ENCODE assay signal across 24 cellular contexts in genomic region chrX:44572340-44572938, GRCh38. TPM values are rescaled to one million over a fixed set of nuclear protein-coding genes. Genes with fewer than 3 reads are reported as not detected.
DNase-seq lines count a peak whose midpoint lies in the region; ATAC-seq, FAIRE-seq and TF ChIP-seq lines count a peak whose summit lies in the region.
"Had no signal": no experiment of that assay in that cellular context is flagged by ENCODE, and none has a peak within 500 bp of the region (broad histone marks: within the 10 kb centered on the region; RNA-seq: fewer than 3 reads in every experiment).

No MANE protein-coding gene starts in this region.

- no peak overlapping the region for H3K4me3 ChIP-seq in A549
- H3K4me3 ChIP-seq in HCT116 (replicated peaks in 1 of 2; ENCODE audit: low read depth in 1 of 2, low read length in 2 of 2): no peak overlapping the region
- H3K4me3 ChIP-seq in K562: no peak overlapping the region
- no peak overlapping the region for H3K4me3 ChIP-seq in smooth muscle cell
- H3K4me3 ChIP-seq: BLaER1 treated with 17β-estradiol and CSF1 and Interleukin-3, amounts not matched to agents 10 nM and 100 nM; GM23248 had no signal

- H3F3A ChIP-seq in smooth muscle cell (ENCODE audit: low read depth): no peaks in the 10 kb centered on the region

- ATAC-seq in A549: no peak
- ATAC-seq in HCT116: no peak
- no peak for ATAC-seq in K562

- in situ Hi-C loops in K562 (cut with MboI): no loop called here

- H2AFZ ChIP-seq in HCT116 (ENCODE audit: low read depth, low read length, poor library complexity, severe bottlenecking): no peak overlapping the region
- H2AFZ ChIP-seq in K562 (ENCODE audit: low read depth, low read length): no peak overlapping the region
- H2AFZ ChIP-seq in smooth muscle cell (ENCODE audit: low read depth): no peak overlapping the region
- H2AFZ ChIP-seq: GM23248 had no signal

- no peaks in the 10 kb centered on the region for H3K9me2 ChIP-seq in HCT116 (ENCODE audit: insufficient read depth)

- H3K27me3 ChIP-seq in HCT116 (ENCODE audit: insufficient read depth, low read length) (no peaks in the 10 kb centered on the region), K562 (ENCODE audit: control insufficient read depth in 2 of 2, insufficient read depth in 2 of 2, low read length in 2 of 2) (no peaks in the 10 kb centered on the region), smooth muscle cell (ENCODE audit: low read depth) (no peaks in the 10 kb centered on the region)
- H3K27me3 ChIP-seq: BE2C; BLaER1 treated with 17β-estradiol and CSF1 and Interleukin-3, amounts not matched to agents 10 nM and 100 nM had no signal

- no peaks in the 10 kb centered on the region for H4K20me1 ChIP-seq in HCT116 (ENCODE audit: insufficient read depth)
- H4K20me1 ChIP-seq in K562 (replicated peaks; ENCODE audit: control insufficient read depth, insufficient read depth, low read length): no peaks in the 10 kb centered on the region
- H4K20me1 ChIP-seq in smooth muscle cell (ENCODE audit: low read depth): no peaks in the 10 kb centered on the region
- H4K20me1 ChIP-seq: BLaER1 treated with 17β-estradiol and CSF1 and Interleukin-3, amounts not matched to agents 10 nM and 100 nM had no signal

- H3K9me3 ChIP-seq in A549 (peaks cover 13% of the 10 kb centered on the region; the same call in 1 of the 3 replicates), HCT116 (ENCODE audit: control insufficient read depth in 1 of 2, insufficient read depth in 1 of 2, low read depth in 1 of 2, low read length in 2 of 2) (no peaks in the 10 kb centered on the region), K562 (replicated peaks; ENCODE audit: control insufficient read depth, insufficient read depth, low read depth, low read length) (no peaks in the 10 kb centered on the region), smooth muscle cell (replicated peaks; ENCODE audit: low read depth) (no peaks in the 10 kb centered on the region)
- H3K9me3 ChIP-seq: BE2C had no signal

- peaks cover 16% of the 10 kb centered on the region for H3K9me3 Mint-ChIP-seq in neural crest cell

- H3K4me3 Mint-ChIP-seq in neural crest cell: no peak overlapping the region
- H3K4me3 Mint-ChIP-seq: CD4-positive, alpha-beta memory T cell; HFFc6 had no signal

- 74% methylated on average over 4 of the region's 4 CpGs for WGBS in A549 (ENCODE audit: missing lambda C conversion rate)
- 45% methylated on average over 4 of the region's 4 CpGs for WGBS in K562 (ENCODE audit: insufficient coverage, low coverage, missing lambda C conversion rate)
- WGBS in smooth muscle cell (ENCODE audit: low lambda C conversion rate): 70% methylated on average over 4 of the region's 4 CpGs

- BruUV-seq in HCT116 (replicated peaks; lab: Mats Ljungman, UMichigan) (no TSS peak), K562 (replicated peaks; lab: Mats Ljungman, UMichigan) (no TSS peak)

- no peaks in the 10 kb centered on the region for H3K4me1 Mint-ChIP-seq in neural crest cell
- H3K4me1 Mint-ChIP-seq: CD4-positive, alpha-beta memory T cell had no signal

- no peak overlapping the region for H3K27ac ChIP-seq in A549
- H3K27ac ChIP-seq in HCT116 (ENCODE audit: low read depth, low read length): no peak overlapping the region
- no peak overlapping the region for H3K27ac ChIP-seq in K562 (ENCODE audit: extremely low read depth, low read depth, low read length)
- no peak overlapping the region for H3K27ac ChIP-seq in smooth muscle cell (ENCODE audit: low read depth)
- H3K27ac ChIP-seq: 22Rv1; BLaER1 treated with 17β-estradiol and CSF1 and Interleukin-3, amounts not matched to agents 10 nM and 100 nM; GM23248 had no signal

- peak; percentile 7 for FAIRE-seq in A549 (lab: Jason Lieb, UNC)
- FAIRE-seq in K562 (lab: Jason Lieb, UNC): no peak
- FAIRE-seq: A204.1, G401.6, GM19239, H1 had no signal

- TF ChIP-seq POLR2A in A549 (IDR thresholded peaks at IDR 0.05; ENCODE audit: low read length) (no peak), HCT116 (IDR thresholded peaks at IDR 0.05; ENCODE audit: borderline replicate concordance, extremely low read depth, insufficient read depth, insufficient read length) (no peak), K562 (conservative IDR thresholded peaks at IDR 0.05) (no peak), erythroblast (IDR thresholded peaks at IDR 0.05; ENCODE audit: low read length) (no peak)

- TF ChIP-seq RAD21 in A549 (conservative IDR thresholded peaks at IDR 0.05 in 1 of 2, IDR thresholded peaks at IDR 0.05 in 1 of 2) (no peak), HCT116 (IDR thresholded peaks at IDR 0.05; ENCODE audit: low read depth) (no peak), K562 (CRISPR knock-in tag; conservative IDR thresholded peaks at IDR 0.05 in 1 of 2, IDR thresholded peaks at IDR 0.05 in 1 of 2) (no peak)

- peaks cover 7% of the 10 kb centered on the region for H3K36me3 Mint-ChIP-seq in neural crest cell (ENCODE audit: low read depth)
- H3K36me3 Mint-ChIP-seq: CD4-positive, alpha-beta memory T cell had no signal

- TF ChIP-seq CTCF in A549 (IDR thresholded peaks at IDR 0.05) (no peak), HCT116 (IDR thresholded peaks at IDR 0.05 in 2 of 3, conservative IDR thresholded peaks at IDR 0.05 in 1 of 3; ENCODE audit: borderline replicate concordance in 1 of 3, insufficient read depth in 1 of 3, low read depth in 2 of 3, low read length in 2 of 3) (no peak), K562 (IDR thresholded peaks at IDR 0.05 in 2 of 3, conservative IDR thresholded peaks at IDR 0.05 in 1 of 3; ENCODE audit: insufficient read depth in 2 of 3, low read depth in 1 of 3, low read length in 3 of 3) (no peak), neural crest cell (conservative IDR thresholded peaks at IDR 0.05) (no peak), smooth muscle cell (IDR thresholded peaks at IDR 0.05; ENCODE audit: borderline replicate concordance, insufficient read depth, poor library complexity, severe bottlenecking) (no peak)

- RAD21 ChIA-PET in HCT116 (lab: Charles Lee; ENCODE audit: low non-redundant PET in 1 of 2, low total read pairs in 2 of 2, uncharacterized antibody in 2 of 2, unreplicated experiment in 2 of 2): no interaction called here

- no peaks in the 10 kb centered on the region for H3K9me1 ChIP-seq in K562 (ENCODE audit: control insufficient read depth, insufficient read depth, low read length)

- CTCF ChIA-PET in A549 (lab: Yijun Ruan, JAX) (interaction anchor here (0.6 kb wide), 1 partner anchor 272 kb away, joined by 3 read pairs; no protein-coding TSS in a partner anchor), HCT116 (lab: Charles Lee) (no interaction called here), K562 (lab: Yijun Ruan, JAX; ENCODE audit: low intra/inter-chr PET ratio) (no interaction called here)

- TF ChIP-seq EP300 in A549 (IDR thresholded peaks at IDR 0.05) (no peak), K562 (IDR thresholded peaks at IDR 0.05; ENCODE audit: low read length) (no peak)

- H3K36me3 ChIP-seq in HCT116 (ENCODE audit: control insufficient read depth in 1 of 2, insufficient read depth in 2 of 2, low read length in 2 of 2): no peaks in the 10 kb centered on the region
- H3K36me3 ChIP-seq in K562 (ENCODE audit: control insufficient read depth, insufficient read depth, low read length): no peaks in the 10 kb centered on the region
- no peaks in the 10 kb centered on the region for H3K36me3 ChIP-seq in smooth muscle cell (ENCODE audit: low read depth)
- H3K36me3 ChIP-seq: BE2C; BLaER1 treated with 17β-estradiol and CSF1 and Interleukin-3, amounts not matched to agents 10 nM and 100 nM had no signal

- no peak overlapping the region for H3K4me2 ChIP-seq in A549
- no peak overlapping the region for H3K4me2 ChIP-seq in HCT116 (ENCODE audit: low read length)
- no peak overlapping the region for H3K4me2 ChIP-seq in K562 (ENCODE audit: insufficient read depth, low read length)
- no peak overlapping the region for H3K4me2 ChIP-seq in smooth muscle cell
- H3K4me2 ChIP-seq: BLaER1 treated with 17β-estradiol and CSF1 and Interleukin-3, amounts not matched to agents 10 nM and 100 nM had no signal

- no peaks in the 10 kb centered on the region for H3K27me3 Mint-ChIP-seq in neural crest cell (ENCODE audit: low read depth)
- H3K27me3 Mint-ChIP-seq: CD4-positive, alpha-beta memory T cell had no signal

- H3K79me2 ChIP-seq in HCT116 (ENCODE audit: insufficient read depth, low read length) (no peaks in the 10 kb centered on the region), K562 (ENCODE audit: control insufficient read depth, insufficient read depth, low read length) (no peaks in the 10 kb centered on the region), smooth muscle cell (ENCODE audit: low read depth) (no peaks in the 10 kb centered on the region)

- H3K4me1 ChIP-seq in A549 (0 out of 3 replicates have a peak, but pooled peaks cover 6% of the 10 kb centered on the region), HCT116 (ENCODE audit: control insufficient read depth in 1 of 2, insufficient read depth in 2 of 2, low read length in 2 of 2) (peaks cover 0 to 8% of the 10 kb centered on the region in 2 experiments; a peak in 2 of 4 replicates), K562 (replicated peaks in 1 of 2; ENCODE audit: control insufficient read depth in 2 of 2, insufficient read depth in 2 of 2, low read length in 2 of 2) (no peaks in the 10 kb centered on the region; a peak in 2 of 5 replicates), smooth muscle cell (ENCODE audit: low read depth) (no peaks in the 10 kb centered on the region)
- H3K4me1 ChIP-seq: BE2C; BLaER1 treated with 17β-estradiol and CSF1 and Interleukin-3, amounts not matched to agents 10 nM and 100 nM had no signal

- H3K9ac ChIP-seq in HCT116 (ENCODE audit: low read length) (no peak overlapping the region), K562 (ENCODE audit: insufficient read depth in 1 of 2, low read depth in 2 of 2, low read length in 2 of 2) (no peak overlapping the region), smooth muscle cell (ENCODE audit: low read depth) (no peak overlapping the region)
- H3K9ac ChIP-seq: BLaER1 treated with 17β-estradiol and CSF1 and Interleukin-3, amounts not matched to agents 10 nM and 100 nM; GM23248 had no signal

- intact Hi-C loops in HCT116 (cut with micrococcal nuclease) (no loop called here), K562 (cut with micrococcal nuclease) (no loop called here)

- peak in 1 of 2 experiments; percentile 4 for DNase-seq in A549 (ENCODE audit: low read depth in 1 of 2, low spot score in 1 of 2)
- DNase-seq in HCT116 (ENCODE audit: low read depth, low spot score): no peak
- DNase-seq in K562 (ENCODE audit: extremely low read depth in 1 of 4, low spot score in 3 of 4): no peak
- no peak for DNase-seq in neural crest cell (ENCODE audit: low read depth, low spot score)
- DNase-seq in smooth muscle cell (lab: John Stamatoyannopoulos, UW; ENCODE audit: unreplicated experiment): no peak
- DNase-seq in mucosa of gallbladder (ENCODE audit: low spot score): no peak
- no peak for DNase-seq in erythroblast (lab: John Stamatoyannopoulos, UW)
- DNase-seq: ACHN; AML-193; BE2C; CD4-positive, alpha-beta memory T cell; COR-L47; DMS153; DND-41; GM23248; H7; HCEC 1CT; HFFc6 had no signal

- POLR2A ChIA-PET in A549 (lab: Yijun Ruan, JAX) (no interaction called here), HCT116 (lab: Charles Lee) (no interaction called here), K562 (lab: Yijun Ruan, JAX) (no interaction called here)

- peak overlapping the region; percentile 27 for H3K27ac Mint-ChIP-seq in neural crest cell (ENCODE audit: unreplicated experiment)
- H3K27ac Mint-ChIP-seq: CD4-positive, alpha-beta memory T cell; HFFc6 had no signal

RNA-seq across cellular contexts. Expression of gene FUNDC1, which starts 29.8 kb away (rescaled TPM):
- polyA plus RNA-seq in A549 (2011; rRNA removed) (32.7 and 37.6 TPM in 2 replicates), A549 (2017; fragmentation: RNase III; extraction: RNeasy Plus Mini Kit Qiagen cat#74134 plus additional on column Dnase treatment) (37.4 to 39.6 TPM (median 38.8 TPM) in 3 replicates), K562 (2011; rRNA removed) (26.2 and 29.8 TPM in 2 replicates), K562 (2014; fragmentation: Illumina TruSeq; extraction: Trizol) (25.6 and 28.9 TPM in 2 replicates), K562 (2014; fragmentation: Nextera tagmentation; extraction: Ambion mirVana) (10 to 100 TPM; 53.2 to 59.1 TPM), K562 (2014; rRNA removed) (28.6 and 29.6 TPM in 2 replicates), smooth muscle cell (21.6 and 29.3 TPM in 2 replicates)
- polyA plus RNA-seq in A549 (2012; cell fraction: cytosol; rRNA removed): 14.3 and 15.7 TPM in 2 replicates
- 2.9 and 5.8 TPM in 2 replicates for polyA plus RNA-seq in A549 (2012; cell fraction: nucleus; rRNA removed)
- polyA minus RNA-seq in A549 (2011; rRNA and poly(A)+ RNA removed): 3.6 and 3.8 TPM in 2 replicates
- total RNA-seq in HCT116 (2021; ENCODE audit: unreplicated experiment) (17.0 TPM), K562 (2014; rRNA removed) (15.6 and 17.6 TPM in 2 replicates), K562 (2014; rRNA removed; fragmentation: Illumina TruSeq; extraction: Trizol) (24.6 and 27.0 TPM in 2 replicates), K562 (2015; rRNA removed; fragmentation: Illumina TruSeq; extraction: Trizol) (24.7 and 29.3 TPM in 2 replicates), K562 (2021) (18.4 and 19.1 TPM in 2 replicates), neural crest cell (18.3 and 19.4 TPM in 2 replicates), smooth muscle cell (16.8 and 22.5 TPM in 2 replicates), mucosa of gallbladder (26.4 TPM)
- polyA plus RNA-seq in HCT116 (2012): 10.9 and 14.3 TPM in 2 replicates
- 2.9 and 6.6 TPM in 2 replicates for total RNA-seq in K562 (2011; cell fraction: chromatin; rRNA removed; ENCODE audit: low replicate concordance)
- total RNA-seq in K562 (2011; cell fraction: nucleolus; rRNA removed): 3.3 and 3.4 TPM in 2 replicates
- 4.3 and 5.0 TPM in 2 replicates for total RNA-seq in K562 (2011; cell fraction: nucleoplasm; rRNA removed)
- 6.1 and 13.5 TPM in 2 replicates for polyA plus RNA-seq in K562 (2011; cell fraction: cytosol; rRNA removed)
- 3.5 and 8.6 TPM in 2 replicates for polyA plus RNA-seq in K562 (2011; cell fraction: nucleus; rRNA removed)
- polyA plus RNA-seq in K562 (2012): 18.2 and 25.7 TPM in 2 replicates
- 14.4 and 17.9 TPM in 2 replicates for polyA minus RNA-seq in K562 (2011; rRNA and poly(A)+ RNA removed)
- 3.1 and 4.1 TPM in 2 replicates for polyA minus RNA-seq in K562 (2011; cell fraction: cytosol; rRNA and poly(A)+ RNA removed)
- 1.6 and 3.8 TPM in 2 replicates for polyA minus RNA-seq in K562 (2011; cell fraction: nucleus; rRNA and poly(A)+ RNA removed)
